9 cellular contexts compared by ENCODE assay signal in the genomic region with DNA sequence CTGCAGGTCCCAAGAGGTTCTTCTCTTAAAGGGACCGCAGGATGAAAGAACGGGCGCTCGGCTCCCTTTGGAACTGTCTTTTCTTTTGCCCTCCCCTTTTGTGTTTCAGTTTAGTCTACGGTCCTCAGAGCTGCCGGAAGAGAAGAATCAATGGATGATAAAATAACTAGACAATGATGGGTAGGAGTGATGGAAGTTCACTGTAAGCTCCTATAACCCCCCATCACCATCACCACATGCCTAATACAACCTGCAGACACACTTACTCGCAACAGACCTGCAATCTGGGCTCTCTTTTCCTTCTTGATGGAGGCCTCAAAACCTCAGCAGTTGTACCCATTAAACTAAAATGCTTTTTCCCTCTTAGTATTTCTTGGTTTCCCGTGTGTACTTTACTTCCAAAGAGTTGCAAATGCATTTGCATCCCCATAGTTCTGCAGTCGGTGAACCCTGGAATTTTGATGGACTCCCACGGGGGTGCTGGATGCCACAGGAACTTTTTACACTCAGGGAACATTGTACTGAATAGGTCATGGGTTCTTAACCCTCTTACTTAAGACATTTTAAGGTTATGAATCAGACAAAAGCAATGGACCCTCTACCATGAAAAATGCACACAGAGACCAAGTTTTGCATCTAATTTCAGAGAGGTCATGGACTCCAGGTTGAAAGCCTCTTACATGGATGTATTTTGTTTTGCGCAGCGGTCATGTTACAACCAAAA. TPM values are rescaled to one million over a fixed set of nuclear protein-coding genes. Genes with fewer than 3 reads are reported as not detected.
DNase-seq lines count a peak whose midpoint lies in the region; ATAC-seq and TF ChIP-seq lines count a peak whose summit lies in the region.
"Had no signal": no experiment of that assay in that cellular context is flagged by ENCODE, and none has a peak within 500 bp of the region (broad histone marks: within the 10 kb centered on the region; RNA-seq: fewer than 3 reads in every experiment).

No MANE protein-coding gene starts in this region.

- ATAC-seq in GM18498 (IDR thresholded peaks at IDR 0.05; ENCODE audit: unreplicated experiment) (peak; percentile 11), HG03095 (IDR thresholded peaks at IDR 0.05; ENCODE audit: unreplicated experiment) (no peak)

- TF ChIP-seq CTCF in NB4 (IDR thresholded peaks at IDR 0.05; ENCODE audit: low read depth, low read length) (no peak), endothelial cell (IDR thresholded peaks at IDR 0.05; ENCODE audit: unreplicated experiment) (no peak), prostate gland (IDR thresholded peaks at IDR 0.05) (no peak)

- H3K4me1 ChIP-seq in prostate gland (replicated peaks), result peaks cover 4% of the 10 kb centered on the region

- no peaks in the 10 kb centered on the region for H3K36me3 ChIP-seq in prostate gland

- peaks cover 32% of the 10 kb centered on the region for H3K4me1 Mint-ChIP-seq in endothelial cell (ENCODE audit: unreplicated experiment)

- no peaks in the 10 kb centered on the region for H3K27me3 ChIP-seq in prostate gland (replicated peaks; ENCODE audit: insufficient read depth)

- peak overlapping the region; percentile 100 for H3K27ac Mint-ChIP-seq in endothelial cell (ENCODE audit: unreplicated experiment)

- H3K9me3 Mint-ChIP-seq in endothelial cell (ENCODE audit: unreplicated experiment), result no peaks in the 10 kb centered on the region

- H3K36me3 Mint-ChIP-seq in endothelial cell (ENCODE audit: low read depth, unreplicated experiment), result peaks cover 34% of the 10 kb centered on the region

- peaks cover 15% of the 10 kb centered on the region for H3K27me3 Mint-ChIP-seq in endothelial cell (ENCODE audit: unreplicated experiment)

- intact Hi-C loops in prostate gland (cut with DNase I), result loop anchor here (1.0 kb wide), 1 partner anchor 52 kb away; a partner anchor contains a TSS

- peak overlapping the region; percentile 80 to 87 for H3K27ac ChIP-seq in prostate gland

- TF ChIP-seq POLR2A in NB4 (IDR thresholded peaks at IDR 0.05; ENCODE audit: extremely low read depth, insufficient read length) (no peak), prostate gland (IDR thresholded peaks at IDR 0.05) (no peak)

- H3K4me3 ChIP-seq in NB4 (ENCODE audit: low read depth, low read length) (peak overlapping the region; percentile 56), prostate gland (peak overlapping the region; percentile 54 to 59)

- WGBS in prostate gland, result 32% methylated on average over 12 of the region's 12 CpGs

- H3K9me3 ChIP-seq in prostate gland, result no peaks in the 10 kb centered on the region

- DNase-seq in NB4 (ENCODE audit: low read depth) (no peak), endothelial cell (ENCODE audit: low spot score) (no peak), prostate gland (ENCODE audit: low spot score) (no peak), NCI-H187 (lab: John Stamatoyannopoulos, UW) (no peak)
- DNase-seq in activated CD4-positive, CD25-positive, alpha-beta regulatory T cell treated with anti-CD3 and anti-CD28 coated beads, Interleukin-2, amount 50 U/mL, for 72 hours, result no peak
- no peak for DNase-seq in stimulated activated CD4-positive, alpha-beta T cell treated with anti-CD3 and anti-CD28 coated beads, Interleukin-4, amount 100 ng/mL, for 4 hours

- peak overlapping the region; percentile 97 for H3K4me3 Mint-ChIP-seq in endothelial cell (ENCODE audit: unreplicated experiment)

RNA-seq across cellular contexts. Expression of a gene that starts 0.6 kb away (rescaled TPM):
- 51.6 TPM for total RNA-seq in endothelial cell (ENCODE audit: unreplicated experiment)
- 10 to 100 TPM; 25.5 to 27.2 TPM for total RNA-seq in prostate gland

RNA-seq across cellular contexts. Expression of a gene that starts 20.5 kb away (rescaled TPM):
- total RNA-seq in endothelial cell (ENCODE audit: unreplicated experiment), result 50.3 TPM
- total RNA-seq in prostate gland, result 10 to 100 TPM; 60.7 to 91.9 TPM

RNA-seq across cellular contexts. Expression of a gene that starts 24.8 kb away (rescaled TPM):
- total RNA-seq in endothelial cell (ENCODE audit: unreplicated experiment) (15.6 TPM), prostate gland (100 to 1,000 TPM; 104 to 108 TPM)
- total RNA-seq: activated CD8-positive, alpha-beta memory T cell treated with anti-CD3 and anti-CD28 coated beads for 36 hours had no signal

RNA-seq across cellular contexts. Expression of a gene that starts 51.7 kb away (rescaled TPM):
- total RNA-seq in endothelial cell (ENCODE audit: unreplicated experiment) (322 TPM), prostate gland (100 to 1,000 TPM; 229 to 275 TPM)
